ENCODE assay signal across 1 cellular context in genomic region chr20:53281557-53282117, GRCh38.
TF ChIP-seq lines count a peak whose summit lies in the region.

No MANE protein-coding gene starts in this region.

TF ChIP-seq in WTC11, 78 proteins besides CTCF, POLR2A, EP300 and RAD21 (continued from another document):
- no peak for TF ChIP-seq AFF4 (CRISPR knock-in tag; IDR thresholded peaks at IDR 0.05; ENCODE audit: borderline replicate concordance)
- TF ChIP-seq USF2 (CRISPR knock-in tag; IDR thresholded peaks at IDR 0.05) = no peak
- TF ChIP-seq ZNF671 (CRISPR knock-in tag; IDR thresholded peaks at IDR 0.05) = no peak
- no peak for TF ChIP-seq ZNF512 (CRISPR knock-in tag; IDR thresholded peaks at IDR 0.05; ENCODE audit: borderline replicate concordance)
- TF ChIP-seq IRF1 (CRISPR knock-in tag; IDR thresholded peaks at IDR 0.05) = no peak
- TF ChIP-seq ZBTB43 (CRISPR knock-in tag; IDR thresholded peaks at IDR 0.05) = no peak
- no peak for TF ChIP-seq NFYB (CRISPR knock-in tag; conservative IDR thresholded peaks at IDR 0.05; ENCODE audit: low read depth)
- no peak for TF ChIP-seq ZNF219 (CRISPR knock-in tag; IDR thresholded peaks at IDR 0.05; ENCODE audit: borderline replicate concordance)
- TF ChIP-seq GTF2I (CRISPR knock-in tag; conservative IDR thresholded peaks at IDR 0.05) = no peak
- TF ChIP-seq PREB (CRISPR knock-in tag; IDR thresholded peaks at IDR 0.05; ENCODE audit: borderline replicate concordance) = no peak
- TF ChIP-seq E2F1 (CRISPR knock-in tag; IDR thresholded peaks at IDR 0.05) = no peak
- no peak for TF ChIP-seq TCF7 (CRISPR knock-in tag; IDR thresholded peaks at IDR 0.05; ENCODE audit: low read depth)
- TF ChIP-seq NR3C1 (CRISPR knock-in tag; conservative IDR thresholded peaks at IDR 0.05; ENCODE audit: low read depth) = no peak
- no peak for TF ChIP-seq HMGA2 (CRISPR knock-in tag; IDR thresholded peaks at IDR 0.05)
- TF ChIP-seq STAT6 (CRISPR knock-in tag; conservative IDR thresholded peaks at IDR 0.05; ENCODE audit: low read depth) = no peak
- no peak for TF ChIP-seq ZMAT4 (CRISPR knock-in tag; IDR thresholded peaks at IDR 0.05)
